27 cellular contexts compared by ENCODE assay signal in the genomic region with DNA sequence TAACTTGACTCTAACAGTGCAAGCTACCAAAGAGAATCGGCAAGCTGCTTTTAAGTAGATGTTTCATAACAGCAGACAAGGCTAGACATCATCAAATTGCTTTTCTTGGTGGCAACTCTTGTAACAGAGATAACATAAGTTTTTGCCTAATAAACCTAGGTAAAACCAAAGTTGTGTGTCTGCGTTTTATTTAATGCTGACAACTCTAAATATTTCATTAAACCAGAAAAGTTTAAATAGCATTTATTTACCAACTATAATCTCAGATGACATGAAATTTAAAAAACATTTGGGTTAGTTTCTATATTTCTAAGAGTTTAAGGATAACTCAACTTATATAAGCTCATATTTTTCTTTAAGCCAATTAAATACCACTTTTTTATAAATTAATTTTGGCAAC. TPM values are rescaled to one million over a fixed set of nuclear protein-coding genes. Genes with fewer than 3 reads are reported as not detected.
DNase-seq lines count a peak whose midpoint lies in the region; ATAC-seq and TF ChIP-seq lines count a peak whose summit lies in the region.
"Had no signal": no experiment of that assay in that cellular context is flagged by ENCODE, and none has a peak within 500 bp of the region (broad histone marks: within the 10 kb centered on the region; RNA-seq: fewer than 3 reads in every experiment).

No MANE protein-coding gene starts in this region.

- POLR2A ChIA-PET in WTC11 (lab: Charles Lee), result interaction anchor here (0.7 to 2.6 kb wide), 6 partner anchors 10 to 33 kb away, joined by 3 to 15 read pairs (median 4); no protein-coding TSS in a partner anchor

- TF ChIP-seq CTCF in DOHH2 (IDR thresholded peaks at IDR 0.05; ENCODE audit: low read depth, low read length, poor library complexity, severe bottlenecking) (no peak), WTC11 (IDR thresholded peaks at IDR 0.05) (no peak)

- ATAC-seq in WTC11, result no peak
- ATAC-seq in GM21360 (IDR thresholded peaks at IDR 0.05; ENCODE audit: unreplicated experiment), result no peak
- ATAC-seq: T-cell had no signal

- H3K27ac ChIP-seq in DOHH2 (ENCODE audit: low read depth, low read length), result 0 out of 2 replicates have a peak overlapping the region, but pooled peaks have one; percentile 8
- H3K27ac ChIP-seq in HUES6 (ENCODE audit: low read depth, low read length), result peak overlapping the region; percentile 91
- peak overlapping the region; percentile 19 for H3K27ac ChIP-seq in iPS-20b (ENCODE audit: low read length)
- H3K27ac ChIP-seq: BLaER1 treated with 17β-estradiol and CSF1 and Interleukin-3, amounts not matched to agents 10 nM and 100 nM; SJSA1 had no signal

- DNase-seq in WTC11 (ENCODE audit: low spot score), result no peak
- no peak for DNase-seq in NCI-H2196 (lab: John Stamatoyannopoulos, UW; ENCODE audit: unreplicated experiment)
- DNase-seq in UCSD-AML1 (lab: John Stamatoyannopoulos, UW; ENCODE audit: unreplicated experiment), result no peak
- DNase-seq: AML-193; CD4-positive, alpha-beta T cell; H7; NCI-H1105 treated with DMSO at 0.1 percent for 48 hours; NCI-H146; NCI-H1930; NCI-H2107; NCI-H446 treated with DMSO at 0.1 percent for 48 hours; NCI-H82; NK-92 treated with Interleukin-12 subunit alpha and Interleukin-12 subunit beta, amount 100 ng/mL, for 24 hours; Right ventricle myocardium superior; RPMI8226; T-cell had no signal

- H3K79me2 ChIP-seq in DOHH2 (ENCODE audit: control insufficient read depth, low read length), result no peaks in the 10 kb centered on the region

- peaks cover 7% of the 10 kb centered on the region for H3F3A ChIP-seq in DOHH2 (ENCODE audit: control insufficient read depth, insufficient read depth)

- H3K9me3 ChIP-seq in DOHH2 (ENCODE audit: control insufficient read depth, insufficient read depth, low read length) (no peaks in the 10 kb centered on the region), HUES6 (ENCODE audit: control insufficient read depth, insufficient read depth, low read depth, low read length) (0 out of 2 replicates have a peak, but pooled peaks cover 4% of the 10 kb centered on the region), iPS-20b (ENCODE audit: insufficient read depth, low read depth, low read length) (no peaks in the 10 kb centered on the region)
- H3K9me3 ChIP-seq: SJSA1 had no signal

- H3K9ac ChIP-seq in HUES6 (ENCODE audit: low read length) (peak overlapping the region; percentile 61), iPS-20b (ENCODE audit: low read depth, low read length) (peak overlapping the region; percentile 29; the same call in 1 of the 2 replicates)
- H3K9ac ChIP-seq: BLaER1 treated with 17β-estradiol and CSF1 and Interleukin-3, amounts not matched to agents 10 nM and 100 nM had no signal

- no peaks in the 10 kb centered on the region for H3K9me3 Mint-ChIP-seq in WTC11
- H3K9me3 Mint-ChIP-seq: CD4-positive, alpha-beta T cell; T-cell had no signal

- H3K4me2 ChIP-seq in DOHH2 (ENCODE audit: low read length), result no peak overlapping the region
- H3K4me2 ChIP-seq: BLaER1 treated with 17β-estradiol and CSF1 and Interleukin-3, amounts not matched to agents 10 nM and 100 nM had no signal

- peaks cover 50% of the 10 kb centered on the region for H3K4me1 Mint-ChIP-seq in WTC11

- H3K27ac Mint-ChIP-seq in WTC11, result peak overlapping the region; percentile 97; the same call in 1 of the 2 replicates
- H3K27ac Mint-ChIP-seq: CD4-positive, alpha-beta T cell; T-cell had no signal

- CTCF ChIA-PET in WTC11 (lab: Charles Lee), result interaction anchor here (0.5 to 2.0 kb wide), 14 partner anchors 9 to 236 kb away, joined by 3 to 20 read pairs (median 4); a partner anchor contains a TSS

- H3K4me3 ChIP-seq in DOHH2 (ENCODE audit: low read length), result no peak overlapping the region
- no peak overlapping the region for H3K4me3 ChIP-seq in HUES6 (ENCODE audit: low read depth, low read length)
- peak overlapping the region; percentile 3; the same call in 1 of the 2 replicates for H3K4me3 ChIP-seq in iPS-20b (ENCODE audit: low read length)
- H3K4me3 ChIP-seq: BLaER1 treated with 17β-estradiol and CSF1 and Interleukin-3, amounts not matched to agents 10 nM and 100 nM; SJSA1 had no signal

- H3K9me2 ChIP-seq in DOHH2 (replicated peaks; ENCODE audit: control insufficient read depth, low read length), result no peaks in the 10 kb centered on the region

- H3K4me1 ChIP-seq in DOHH2 (ENCODE audit: control insufficient read depth, low read length), result peaks cover 38% of the 10 kb centered on the region
- H3K4me1 ChIP-seq in HUES6 (ENCODE audit: control insufficient read depth, insufficient read depth, low read length), result peaks cover 44% of the 10 kb centered on the region
- H3K4me1 ChIP-seq in iPS-20b (ENCODE audit: insufficient read depth, low read length), result peaks cover 30% of the 10 kb centered on the region

- H3K4me3 Mint-ChIP-seq in WTC11, result no peak overlapping the region
- H3K4me3 Mint-ChIP-seq: CD4-positive, alpha-beta T cell; T-cell had no signal

- H4K20me1 ChIP-seq in DOHH2 (ENCODE audit: control insufficient read depth, insufficient read depth, low read depth, low read length), result no peaks in the 10 kb centered on the region
- H4K20me1 ChIP-seq: BLaER1 treated with 17β-estradiol and CSF1 and Interleukin-3, amounts not matched to agents 10 nM and 100 nM had no signal

- H3K27me3 Mint-ChIP-seq in WTC11 (ENCODE audit: low read depth), result no peaks in the 10 kb centered on the region
- H3K27me3 Mint-ChIP-seq: CD4-positive, alpha-beta T cell had no signal

- H3K36me3 Mint-ChIP-seq in WTC11, result peaks cover 3% of the 10 kb centered on the region; the same call in 1 of the 2 replicates
- H3K36me3 Mint-ChIP-seq: T-cell had no signal

- H3K27me3 ChIP-seq in DOHH2 (ENCODE audit: control insufficient read depth, low read length) (no peaks in the 10 kb centered on the region), HUES6 (ENCODE audit: control insufficient read depth, insufficient read depth, low read length) (no peaks in the 10 kb centered on the region), iPS-20b (ENCODE audit: insufficient read depth, low read length) (no peaks in the 10 kb centered on the region)
- H3K27me3 ChIP-seq: BLaER1 treated with 17β-estradiol and CSF1 and Interleukin-3, amounts not matched to agents 10 nM and 100 nM had no signal

- H3K36me3 ChIP-seq in DOHH2 (ENCODE audit: control insufficient read depth, low read length) (no peaks in the 10 kb centered on the region), HUES6 (ENCODE audit: control insufficient read depth, insufficient read depth, low read length) (no peaks in the 10 kb centered on the region), iPS-20b (ENCODE audit: insufficient read depth, low read depth, low read length) (no peaks in the 10 kb centered on the region)
- H3K36me3 ChIP-seq: BLaER1 treated with 17β-estradiol and CSF1 and Interleukin-3, amounts not matched to agents 10 nM and 100 nM; SJSA1 had no signal

TF ChIP-seq in WTC11, 78 proteins besides CTCF, POLR2A, EP300 and RAD21:
- TF ChIP-seq, protein P1, sequence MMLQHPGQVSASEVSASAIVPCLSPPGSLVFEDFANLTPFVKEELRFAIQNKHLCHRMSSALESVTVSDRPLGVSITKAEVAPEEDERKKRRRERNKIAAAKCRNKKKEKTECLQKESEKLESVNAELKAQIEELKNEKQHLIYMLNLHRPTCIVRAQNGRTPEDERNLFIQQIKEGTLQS (CRISPR knock-in tag; conservative IDR thresholded peaks at IDR 0.05), result no peak
TF ChIP-seq in WTC11: peak in this region for 0.

RNA-seq across cellular contexts. Expression of a gene that starts 19.3 kb away (rescaled TPM):
- 381 to 503 TPM (median 481 TPM) in 3 replicates for total RNA-seq in WTC11 (2021)

RNA-seq across cellular contexts. Expression of a gene that starts 26.1 kb away (rescaled TPM):
- total RNA-seq in WTC11 (2021), result 544 to 679 TPM (median 640 TPM) in 3 replicates

RNA-seq across cellular contexts. Expression of a gene that starts 29.3 kb away (rescaled TPM):
- 88.0 to 113 TPM (median 97.8 TPM) in 3 replicates for total RNA-seq in WTC11 (2021)
- total RNA-seq: SJSA1 had no signal

RNA-seq across cellular contexts. Expression of a gene that starts 32.3 kb away (rescaled TPM):
- 436 to 616 TPM (median 577 TPM) in 3 replicates for total RNA-seq in WTC11 (2021)

RNA-seq across cellular contexts. Expression of a gene that starts 40.6 kb away (rescaled TPM):
- total RNA-seq in WTC11 (2021), result not detected in 3 replicates
- total RNA-seq: A172; CD4-positive, alpha-beta T cell; Daoy; G401; H7; LHCN-M2; MCF 10A; Right ventricle myocardium superior; SJSA1; T-cell had no signal

Comparison
In these comparisons a context has a peak if more than half of its experiments do, and no peak if none do; other contexts are left out.
1. H3K27ac ChIP-seq: peak in every context shown above with its lines; median percentile 91 in HUES6; 19 in iPS-20b; 8 in DOHH2.